1 cellular context compared by ENCODE assay signal in the genomic region with DNA sequence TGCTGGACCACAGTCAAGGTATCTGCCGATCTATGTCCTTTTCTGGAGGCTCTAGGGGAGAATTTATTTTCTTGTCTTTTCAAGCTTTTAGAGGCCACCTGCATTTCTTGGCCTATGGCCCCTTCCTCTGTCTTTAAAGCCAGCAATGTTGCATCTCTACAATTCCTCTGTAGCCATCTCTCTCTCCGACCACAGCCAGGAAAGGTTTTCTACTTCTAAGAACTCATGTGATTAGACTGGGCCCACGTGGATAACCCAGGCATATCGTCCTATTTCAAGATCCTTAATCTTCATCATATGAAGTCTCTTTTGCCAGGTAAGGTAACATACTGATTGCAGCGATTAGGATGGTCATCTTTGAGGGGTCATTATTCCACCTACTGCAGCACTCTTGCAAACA.
TF ChIP-seq lines count a peak whose summit lies in the region.

No MANE protein-coding gene starts in this region.

TF ChIP-seq in IMR-90, 13 proteins besides CTCF, POLR2A, EP300 and RAD21 (continued from another document):
- TF ChIP-seq ELK1 (IDR thresholded peaks at IDR 0.05; ENCODE audit: borderline replicate concordance, low read depth, low read length) (no peak), RFX5 (IDR thresholded peaks at IDR 0.05; ENCODE audit: low read depth, low read length) (no peak)
TF ChIP-seq in IMR-90: peak in this region for 0.
